In the genomic region with DNA sequence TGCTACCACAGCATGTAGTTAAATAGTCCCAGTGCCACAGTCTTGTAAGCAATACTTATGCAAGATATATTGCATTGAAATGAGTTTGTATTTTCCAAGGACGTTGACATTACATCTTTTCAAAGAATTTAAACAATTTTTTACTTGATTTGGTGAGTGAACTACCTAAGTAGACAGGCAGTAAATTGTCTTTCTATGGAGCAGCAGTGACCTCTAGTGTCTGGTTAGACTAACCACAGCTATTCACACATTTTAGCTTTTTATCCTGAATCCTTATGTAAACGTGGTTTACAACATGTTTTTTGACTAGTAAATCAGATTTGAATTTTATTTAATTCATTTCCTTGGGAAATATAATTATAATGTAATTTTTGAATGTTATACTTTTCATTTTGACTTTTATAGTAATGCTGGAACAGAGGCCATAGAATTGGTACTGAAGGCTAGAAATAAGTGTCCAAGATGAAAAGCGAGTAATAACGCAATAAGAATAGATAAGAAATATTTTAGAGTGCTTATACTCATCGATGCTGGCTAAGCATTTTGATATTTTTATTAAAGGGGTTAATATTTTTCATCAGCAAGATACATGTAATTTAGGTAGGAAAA, we compare ENCODE assay signal across 8 cellular contexts. TPM values are rescaled to one million over a fixed set of nuclear protein-coding genes. Genes with fewer than 3 reads are reported as not detected.
DNase-seq lines count a peak whose midpoint lies in the region; ATAC-seq and TF ChIP-seq lines count a peak whose summit lies in the region.
"Had no signal": no experiment of that assay in that cellular context is flagged by ENCODE, and none has a peak within 500 bp of the region (broad histone marks: within the 10 kb centered on the region; RNA-seq: fewer than 3 reads in every experiment).

No MANE protein-coding gene starts in this region.

- H3K27me3 ChIP-seq in GM06990 (replicated peaks; ENCODE audit: control insufficient read depth, insufficient read depth, low read length) = no peaks in the 10 kb centered on the region

- no peak overlapping the region for H3K4me3 Mint-ChIP-seq in progenitor cell of endocrine pancreas (ENCODE audit: low read depth)

- peak; percentile 84 for ATAC-seq in GM21515 (IDR thresholded peaks at IDR 0.05; ENCODE audit: unreplicated experiment)
- ATAC-seq: activated naive CD4-positive, alpha-beta T cell treated with anti-CD3 and anti-CD28 coated beads, Interleukin-2, amount 50 U/mL, for 72 hours had no signal

- H3K36me3 Mint-ChIP-seq in progenitor cell of endocrine pancreas (ENCODE audit: insufficient read depth) = no peaks in the 10 kb centered on the region
- H3K36me3 Mint-ChIP-seq: activated naive CD4-positive, alpha-beta T cell treated with anti-CD3 and anti-CD28 coated beads, Interleukin-2, amount 50 U/mL, for 72 hours had no signal

- no peaks in the 10 kb centered on the region for H3K9me3 Mint-ChIP-seq in progenitor cell of endocrine pancreas (ENCODE audit: low read depth)
- H3K9me3 Mint-ChIP-seq: activated naive CD4-positive, alpha-beta T cell treated with anti-CD3 and anti-CD28 coated beads, Interleukin-2, amount 50 U/mL, for 72 hours had no signal

- peaks cover 7% of the 10 kb centered on the region for H3K4me1 Mint-ChIP-seq in progenitor cell of endocrine pancreas (ENCODE audit: low read depth)

- TF ChIP-seq CTCF in GM06990 (IDR thresholded peaks at IDR 0.05; ENCODE audit: insufficient read depth, low read length, poor library complexity, severe bottlenecking) (peak; percentile 64), progenitor cell of endocrine pancreas (IDR thresholded peaks at IDR 0.05; ENCODE audit: unreplicated experiment) (peak; percentile 98)

- no peak for DNase-seq in GM06990 (ENCODE audit: extremely low read depth, insufficient read length)
- DNase-seq in HuH-7.5 (ENCODE audit: low spot score) = peak; percentile 3
- DNase-seq in SK-MEL-5 (ENCODE audit: low read depth, low spot score) = peak; percentile 61
- DNase-seq in fibroblast of gingiva (ENCODE audit: low read depth) = peak; percentile 19
- DNase-seq in progenitor cell of endocrine pancreas (ENCODE audit: low spot score, unreplicated experiment) = no peak
- no peak for DNase-seq in central memory CD4-positive, alpha-beta T cell

- no peak overlapping the region for H3K27ac Mint-ChIP-seq in progenitor cell of endocrine pancreas
- H3K27ac Mint-ChIP-seq: activated naive CD4-positive, alpha-beta T cell treated with anti-CD3 and anti-CD28 coated beads, Interleukin-2, amount 50 U/mL, for 72 hours had no signal

- H3K27me3 Mint-ChIP-seq in progenitor cell of endocrine pancreas = peaks cover 35% of the 10 kb centered on the region

- H3K4me3 ChIP-seq in GM06990 (replicated peaks; ENCODE audit: low read depth, low read length) = no peak overlapping the region

- in situ Hi-C loops in SK-MEL-5 (cut with HindIII; ENCODE audit: low pct_unique_long_range_greater_than_20kb, low sequenced_read_pairs) = no loop called here

- no peaks in the 10 kb centered on the region for H3K36me3 ChIP-seq in GM06990 (ENCODE audit: control insufficient read depth, insufficient read depth, low read length)

RNA-seq across cellular contexts. Expression of a gene that starts 5.6 kb away (rescaled TPM):
- not detected in 2 replicates for total RNA-seq in SK-MEL-5 (2014; rRNA removed; shearing (Covaris generic))
- not detected in 2 replicates for polyA plus RNA-seq in SK-MEL-5 (2015; cell fraction: cytosol; rRNA removed)
- not detected in 2 replicates for polyA plus RNA-seq in SK-MEL-5 (2015; cell fraction: nucleus; rRNA removed)
- not detected in 2 replicates for total RNA-seq in progenitor cell of endocrine pancreas
- total RNA-seq: activated naive CD4-positive, alpha-beta T cell treated with anti-CD3 and anti-CD28 coated beads, Interleukin-2, amount 50 U/mL, for 72 hours had no signal

Comparison
In these comparisons a context has a peak if more than half of its experiments do, and no peak if none do; other contexts are left out.
1. DNase-seq: peak in HuH-7.5 (single experiment), SK-MEL-5 (single experiment) and fibroblast of gingiva (single experiment); none in GM06990 (single experiment), progenitor cell of endocrine pancreas (single experiment) and central memory CD4-positive, alpha-beta T cell (single experiment).